Comparison of ENCODE assay signal across 18 cellular contexts in genomic region chr1:29700522-29700921, GRCh38.
"Had no signal": no experiment of that assay in that cellular context is flagged by ENCODE, and none has a peak within 500 bp of the region (broad histone marks: within the 10 kb centered on the region; RNA-seq: fewer than 3 reads in every experiment).

No MANE protein-coding gene starts in this region.

- DNase-seq: effector CD4-positive, alpha-beta T cell; endodermal cell; erythroblast; foreskin keratinocyte; immature natural killer cell; left ventricle myocardium inferior; mesendoderm; naive thymus-derived CD4-positive, alpha-beta T cell; nephron progenitor cell; right cardiac atrium; small intestine; stimulated activated CD4-positive, alpha-beta T cell treated with anti-CD3 and anti-CD28 coated beads, Interleukin-12 subunit alpha, Interleukin-12 subunit beta, amount 100 ng/mL, for 4 hours; stimulated activated naive CD4-positive, alpha-beta T cell; stomach; substantia nigra; transverse colon had no signal

- H3K36me3 ChIP-seq: left ventricle myocardium inferior, stomach, thoracic aorta, transverse colon had no signal

- H3K9me3 ChIP-seq: left ventricle myocardium inferior, stomach, thoracic aorta, transverse colon had no signal

- ATAC-seq: foreskin keratinocyte; naive thymus-derived CD4-positive, alpha-beta T cell; right cardiac atrium had no signal

- H3K27ac ChIP-seq: coronary artery, foreskin keratinocyte, left ventricle myocardium inferior, stomach, thoracic aorta, transverse colon had no signal

- H3K4me3 ChIP-seq: coronary artery, left ventricle myocardium inferior, stomach, thoracic aorta, transverse colon had no signal

- H3K4me1 ChIP-seq: foreskin keratinocyte, left ventricle myocardium inferior, stomach, transverse colon had no signal
